ENCODE assay signal across 8 cellular contexts in genomic region chr18:3448845-3449701, GRCh38. TPM values are rescaled to one million over a fixed set of nuclear protein-coding genes. Genes with fewer than 3 reads are reported as not detected.
DNase-seq lines count a peak whose midpoint lies in the region; ATAC-seq and TF ChIP-seq lines count a peak whose summit lies in the region.

No MANE protein-coding gene starts in this region.

- H2AFZ ChIP-seq in DND-41 (ENCODE audit: low read depth, low read length), result peak overlapping the region; percentile 74

- WGBS in heart right ventricle, 2 donors, result 0% methylated on average over 54 to 57 of the region's 57 CpGs

- DNase-seq in DND-41 (peak; percentile 81), SW 1271 (lab: John Stamatoyannopoulos, UW) (peak; percentile 42 to 69), heart right ventricle (peak; percentile 77 to 78), putamen (ENCODE audit: low spot score) (peak; percentile 76), uterus (peak; percentile 76 to 77)
- peak; percentile 54 for DNase-seq in Jurkat, Clone E6-1 (ENCODE audit: low read depth, low spot score)
- DNase-seq in activated naive CD8-positive, alpha-beta T cell treated with anti-CD3 and anti-CD28 coated beads, Interleukin-2, amount 50 U/mL, for 24 hours, result peak; percentile 79

- H3K4me1 Mint-ChIP-seq in activated naive CD8-positive, alpha-beta T cell treated with anti-CD3 and anti-CD28 coated beads, Interleukin-2, amount 50 U/mL, for 24 hours, result peaks cover 55% of the 10 kb centered on the region

- peak overlapping the region; percentile 98 for H3K27ac Mint-ChIP-seq in activated naive CD8-positive, alpha-beta T cell treated with anti-CD3 and anti-CD28 coated beads, Interleukin-2, amount 50 U/mL, for 24 hours

- intact Hi-C loops in heart right ventricle (cut with DNase I) (loop anchor here in 8 of 10 donors (2.0 to 10.0 kb wide), 6 partner anchors 138 to 546 kb away; no protein-coding TSS in a partner anchor), uterus (cut with DNase I; ENCODE audit: low total_unique reads) (no loop called here)

- TF ChIP-seq POLR2A in uterus (IDR thresholded peaks at IDR 0.05), result peak; percentile 34 to 52

- peaks cover 61% of the 10 kb centered on the region for H3K79me2 ChIP-seq in DND-41 (ENCODE audit: insufficient read depth, low read length)

- peaks cover 12% of the 10 kb centered on the region; the same call in 1 of the 2 replicates for H4K20me1 ChIP-seq in DND-41 (ENCODE audit: insufficient read depth, low read length)

- peak overlapping the region; percentile 67 for H3K4me2 ChIP-seq in DND-41 (ENCODE audit: insufficient read depth, low read length)

- peak overlapping the region; percentile 94 for H3K4me3 Mint-ChIP-seq in activated naive CD8-positive, alpha-beta T cell treated with anti-CD3 and anti-CD28 coated beads, Interleukin-2, amount 50 U/mL, for 24 hours

- peaks cover 21% of the 10 kb centered on the region for H3K36me3 Mint-ChIP-seq in activated naive CD8-positive, alpha-beta T cell treated with anti-CD3 and anti-CD28 coated beads, Interleukin-2, amount 50 U/mL, for 24 hours (ENCODE audit: low read depth)

- H3K27me3 ChIP-seq in DND-41 (ENCODE audit: insufficient read depth, low read length, poor library complexity) (no peaks in the 10 kb centered on the region), heart right ventricle (no peaks in the 10 kb centered on the region), uterus (no peaks in the 10 kb centered on the region)

- no peaks in the 10 kb centered on the region for H3K27me3 Mint-ChIP-seq in activated naive CD8-positive, alpha-beta T cell treated with anti-CD3 and anti-CD28 coated beads, Interleukin-2, amount 50 U/mL, for 24 hours

- H3K27ac ChIP-seq in DND-41 (ENCODE audit: low read length), result peak overlapping the region; percentile 94
- peak overlapping the region; percentile 87 to 100 (median 97) for H3K27ac ChIP-seq in heart right ventricle
- peak overlapping the region; percentile 98 for H3K27ac ChIP-seq in uterus

- TF ChIP-seq CTCF in DND-41 (IDR thresholded peaks at IDR 0.05; ENCODE audit: borderline replicate concordance, extremely low read depth, low read length, poor library complexity, severe bottlenecking) (no peak), heart right ventricle (IDR thresholded peaks at IDR 0.05) (no peak), uterus (IDR thresholded peaks at IDR 0.05) (no peak)

- H3K9me3 ChIP-seq in DND-41 (ENCODE audit: insufficient read depth, low read length, severe bottlenecking) (no peaks in the 10 kb centered on the region), heart right ventricle (no peaks in the 10 kb centered on the region), uterus (no peaks in the 10 kb centered on the region)

- peaks cover 36% of the 10 kb centered on the region for H3K4me1 ChIP-seq in DND-41 (ENCODE audit: insufficient read depth, low read length)
- peaks cover 0 to 36% (median 18%) of the 10 kb centered on the region in 9 donors for H3K4me1 ChIP-seq in heart right ventricle
- H3K4me1 ChIP-seq in uterus, result peaks cover 5 to 8% of the 10 kb centered on the region in 2 donors

- peak overlapping the region; percentile 73 to 76; a peak in 3 of 4 replicates for H3K4me3 ChIP-seq in DND-41 (ENCODE audit: low read depth in 1 of 2, low read length in 2 of 2)
- H3K4me3 ChIP-seq in Jurkat, Clone E6-1 (ENCODE audit: low read length), result peak overlapping the region; percentile 74
- H3K4me3 ChIP-seq in heart right ventricle, result peak overlapping the region; percentile 62 to 97 (median 81)
- H3K4me3 ChIP-seq in uterus, result peak overlapping the region; percentile 60 to 63

- H3K36me3 ChIP-seq in DND-41 (ENCODE audit: insufficient read depth, low read length), result no peaks in the 10 kb centered on the region; the same call in 1 of the 2 replicates
- H3K36me3 ChIP-seq in heart right ventricle, result no peaks in the 10 kb centered on the region
- no peaks in the 10 kb centered on the region for H3K36me3 ChIP-seq in uterus

- peak overlapping the region; percentile 74 for H3K9ac ChIP-seq in DND-41 (ENCODE audit: low read depth, low read length)

- no peaks in the 10 kb centered on the region for H3K9me3 Mint-ChIP-seq in activated naive CD8-positive, alpha-beta T cell treated with anti-CD3 and anti-CD28 coated beads, Interleukin-2, amount 50 U/mL, for 24 hours

- ATAC-seq in DND-41 (ENCODE audit: insufficient read depth, low read depth) (peak; percentile 23), GM21528 (IDR thresholded peaks at IDR 0.05; ENCODE audit: low FRiP score, unreplicated experiment) (peak; percentile 52), heart right ventricle (peak; percentile 5 to 41 (median 27))
- peak; percentile 29 for ATAC-seq in activated naive CD8-positive, alpha-beta T cell treated with anti-CD3 and anti-CD28 coated beads, Interleukin-2, amount 50 U/mL, for 24 hours

RNA-seq across cellular contexts. Expression of gene TGIF1, which starts 0.9 kb away (rescaled TPM):
- 18.7 TPM for polyA plus RNA-seq in Jurkat, Clone E6-1 (2012; ENCODE audit: insufficient read depth, insufficient read length)
- 10 to 100 TPM in 3 of 10 donors, 1 to 10 TPM in 7; 4.9 to 22.2 (median 7.9) TPM for total RNA-seq in heart right ventricle
- 10 to 100 TPM; 19.8 to 29.0 TPM for polyA plus RNA-seq in heart right ventricle
- 100 to 1,000 TPM in 2 of 4 donors, 10 to 100 TPM in 2; 34.1 to 161 (median 87.0) TPM for total RNA-seq in uterus

Comparison
In these comparisons a context has a peak if more than half of its experiments do, and no peak if none do; other contexts are left out.
1. Peak in every context shown above with its lines: DNase-seq, ATAC-seq, H3K4me3 ChIP-seq and H3K27ac ChIP-seq.